Comparison of ENCODE assay signal across 20 cellular contexts in genomic region chr6:21354805-21355238, GRCh38.
DNase-seq lines count a peak whose midpoint lies in the region; ATAC-seq, FAIRE-seq and TF ChIP-seq lines count a peak whose summit lies in the region.
"Had no signal": no experiment of that assay in that cellular context is flagged by ENCODE, and none has a peak within 500 bp of the region (broad histone marks: within the 10 kb centered on the region; RNA-seq: fewer than 3 reads in every experiment).

No MANE protein-coding gene starts in this region.

- H3K9me3 Mint-ChIP-seq in GM23338 = no peaks in the 10 kb centered on the region
- H3K9me3 Mint-ChIP-seq: activated CD4-positive, alpha-beta memory T cell treated with anti-CD3 and anti-CD28 coated beads, Interleukin-2, amount 10 ng/mL, durations not matched to agents 7 days and 5 days; activated T-helper 1 cell treated with anti-CD3 and anti-CD28 coated beads, Interleukin-12 subunit alpha, Interleukin-12 subunit beta, Interleukin-2, Interleukin-4 antibody, amounts not matched to agents 30 ng/mL and 10 ng/mL and 1 ng/mL, durations not matched to agents 14 hours and 24 hours and 36 hours had no signal

- no peaks in the 10 kb centered on the region for H3K9me2 ChIP-seq in GM23338 (ENCODE audit: insufficient read depth)

- no peak overlapping the region for H3K4me3 Mint-ChIP-seq in GM23338
- H3K4me3 Mint-ChIP-seq: activated CD4-positive, alpha-beta memory T cell treated with anti-CD3 and anti-CD28 coated beads, Interleukin-2, amount 10 ng/mL, durations not matched to agents 7 days and 5 days; activated T-helper 1 cell treated with anti-CD3 and anti-CD28 coated beads, Interleukin-12 subunit alpha, Interleukin-12 subunit beta, Interleukin-2, Interleukin-4 antibody, amounts not matched to agents 30 ng/mL and 10 ng/mL and 1 ng/mL, durations not matched to agents 14 hours and 24 hours and 36 hours had no signal

- 71% methylated on average over 3 of the region's 3 CpGs for WGBS in smooth muscle cell (ENCODE audit: low lambda C conversion rate)

- no peaks in the 10 kb centered on the region for H3K36me3 Mint-ChIP-seq in GM23338 (ENCODE audit: low read depth)

- H3K27me3 Mint-ChIP-seq in GM23338 (ENCODE audit: insufficient read depth, low read depth, poor library complexity) = peaks cover 2% of the 10 kb centered on the region
- H3K27me3 Mint-ChIP-seq: activated CD4-positive, alpha-beta memory T cell treated with anti-CD3 and anti-CD28 coated beads, Interleukin-2, amount 10 ng/mL, durations not matched to agents 7 days and 5 days had no signal

- ATAC-seq in GM23338 (no peak), HG03457 (IDR thresholded peaks at IDR 0.05; ENCODE audit: unreplicated experiment) (no peak)
- ATAC-seq: SK-N-SH treated with all-trans-retinoic acid at 6 μM for 48 hours had no signal

- TF ChIP-seq CTCF in GM23338 (conservative IDR thresholded peaks at IDR 0.05; ENCODE audit: low read depth in 2 of 2) (no peak), keratinocyte (optimal IDR thresholded peaks at IDR 0.05 in 1 of 3, IDR thresholded peaks at IDR 0.05 in 1 of 3, conservative IDR thresholded peaks at IDR 0.05 in 1 of 3; ENCODE audit: extremely low read depth in 1 of 3, insufficient read depth in 2 of 3, low read length in 3 of 3) (no peak), smooth muscle cell (IDR thresholded peaks at IDR 0.05; ENCODE audit: borderline replicate concordance, insufficient read depth, poor library complexity, severe bottlenecking) (no peak)

- H3K4me3 ChIP-seq in GM23338 = no peak overlapping the region
- no peak overlapping the region for H3K4me3 ChIP-seq in keratinocyte (ENCODE audit: control insufficient read depth in 2 of 3, extremely low read depth in 1 of 3, insufficient read depth in 2 of 3, low read depth in 1 of 3, low read length in 3 of 3)
- no peak overlapping the region for H3K4me3 ChIP-seq in smooth muscle cell
- H3K4me3 ChIP-seq: adrenal gland, BLaER1 had no signal

- no peak for DNase-seq in GM23338 (ENCODE audit: low spot score)
- peak; percentile 41 for DNase-seq in NCI-H2081 treated with DMSO at 0.1 percent for 48 hours (lab: John Stamatoyannopoulos, UW)
- no peak for DNase-seq in keratinocyte (ENCODE audit: low read depth, low spot score)
- no peak for DNase-seq in smooth muscle cell (lab: John Stamatoyannopoulos, UW; ENCODE audit: unreplicated experiment)
- no peak for DNase-seq in T-helper 1 cell
- no peak for DNase-seq in SKM-1 treated with dmso at 0.1 percent for 144 hours (lab: John Stamatoyannopoulos, UW; ENCODE audit: unreplicated experiment)
- DNase-seq in activated CD4-positive, alpha-beta T cell treated with anti-CD3 and anti-CD28 coated beads for 1 hour = no peak
- DNase-seq: activated CD4-positive, alpha-beta memory T cell treated with anti-CD3 and anti-CD28 coated beads, Interleukin-2, amount 10 ng/mL, durations not matched to agents 7 days and 5 days; adrenal gland; NCI-H1092 treated with DMSO at 0.1 percent for 48 hours; NCI-H226; stimulated activated CD4-positive, alpha-beta T cell treated with anti-CD3 and anti-CD28 coated beads, Interleukin-15, amount 100 ng/mL, for 24 hours had no signal

- H3K9me3 ChIP-seq in keratinocyte (ENCODE audit: control insufficient read depth, low read depth, low read length) (no peaks in the 10 kb centered on the region), smooth muscle cell (replicated peaks; ENCODE audit: low read depth) (no peaks in the 10 kb centered on the region)
- H3K9me3 ChIP-seq: adrenal gland, BLaER1 had no signal

- peak; percentile 13 for FAIRE-seq in keratinocyte (lab: Jason Lieb, UNC)
- FAIRE-seq: colon, islet of Langerhans, TTC549 had no signal

- no peaks in the 10 kb centered on the region for H3K9me1 ChIP-seq in keratinocyte (ENCODE audit: control insufficient read depth, extremely low read depth, insufficient read depth, low read length)

- H3K27me3 ChIP-seq in GM23338 (ENCODE audit: insufficient read depth) (no peaks in the 10 kb centered on the region), keratinocyte (ENCODE audit: control insufficient read depth, extremely low read depth, insufficient read depth, low read length) (no peaks in the 10 kb centered on the region), smooth muscle cell (ENCODE audit: low read depth) (peaks cover 4% of the 10 kb centered on the region)
- H3K27me3 ChIP-seq: adrenal gland, BLaER1 had no signal

- dilution Hi-C loops in keratinocyte (cut with MboI; ENCODE audit: extremely low pct_ligation_motif_present, low sequenced_read_pairs) = no loop called here

- no peaks in the 10 kb centered on the region for H3K4me1 Mint-ChIP-seq in GM23338
- H3K4me1 Mint-ChIP-seq: activated CD4-positive, alpha-beta memory T cell treated with anti-CD3 and anti-CD28 coated beads, Interleukin-2, amount 10 ng/mL, durations not matched to agents 7 days and 5 days had no signal

- no peak overlapping the region for H3K27ac Mint-ChIP-seq in GM23338
- H3K27ac Mint-ChIP-seq: activated CD4-positive, alpha-beta memory T cell treated with anti-CD3 and anti-CD28 coated beads, Interleukin-2, amount 10 ng/mL, durations not matched to agents 7 days and 5 days; activated T-helper 1 cell treated with anti-CD3 and anti-CD28 coated beads, Interleukin-12 subunit alpha, Interleukin-12 subunit beta, Interleukin-2, Interleukin-4 antibody, amounts not matched to agents 30 ng/mL and 10 ng/mL and 1 ng/mL, durations not matched to agents 14 hours and 24 hours and 36 hours had no signal

- no peak overlapping the region for H3K4me2 ChIP-seq in GM23338
- H3K4me2 ChIP-seq in keratinocyte (ENCODE audit: control insufficient read depth, extremely low read depth, insufficient read depth, low read depth, low read length) = no peak overlapping the region
- no peak overlapping the region for H3K4me2 ChIP-seq in smooth muscle cell
- H3K4me2 ChIP-seq: BLaER1 had no signal

- H3K36me3 ChIP-seq in GM23338 (ENCODE audit: insufficient read depth) = no peaks in the 10 kb centered on the region
- H3K36me3 ChIP-seq in keratinocyte (ENCODE audit: control insufficient read depth in 2 of 2, extremely low read depth in 1 of 2, insufficient read depth in 2 of 2, low read length in 2 of 2) = no peaks in the 10 kb centered on the region
- H3K36me3 ChIP-seq in smooth muscle cell (ENCODE audit: low read depth) = no peaks in the 10 kb centered on the region
- H3K36me3 ChIP-seq: adrenal gland, BLaER1 had no signal

- H3F3A ChIP-seq in GM23338 (replicated peaks; ENCODE audit: low read depth) = no peaks in the 10 kb centered on the region
- H3F3A ChIP-seq in smooth muscle cell (ENCODE audit: low read depth) = no peaks in the 10 kb centered on the region

- H4K20me1 ChIP-seq in GM23338 (replicated peaks; ENCODE audit: insufficient read depth) = no peaks in the 10 kb centered on the region
- no peaks in the 10 kb centered on the region for H4K20me1 ChIP-seq in keratinocyte (ENCODE audit: control insufficient read depth, extremely low read depth, insufficient read depth, low read length)
- H4K20me1 ChIP-seq in smooth muscle cell (ENCODE audit: low read depth) = no peaks in the 10 kb centered on the region
- H4K20me1 ChIP-seq: BLaER1 had no signal

- H3K27ac ChIP-seq in GM23338 (ENCODE audit: low read depth) (no peak overlapping the region), keratinocyte (ENCODE audit: control insufficient read depth, insufficient read depth, low read length) (no peak overlapping the region), smooth muscle cell (ENCODE audit: low read depth) (no peak overlapping the region)
- H3K27ac ChIP-seq: adrenal gland, BLaER1, epithelial cell of prostate had no signal

- no peaks in the 10 kb centered on the region for H3K4me1 ChIP-seq in GM23338 (ENCODE audit: insufficient read depth)
- no peaks in the 10 kb centered on the region for H3K4me1 ChIP-seq in keratinocyte (ENCODE audit: control insufficient read depth, extremely low read depth, insufficient read depth, low read length)
- peaks cover 5% of the 10 kb centered on the region for H3K4me1 ChIP-seq in smooth muscle cell (ENCODE audit: low read depth)
- H3K4me1 ChIP-seq: adrenal gland, BLaER1 had no signal

- H3K79me2 ChIP-seq in GM23338 (replicated peaks; ENCODE audit: insufficient read depth) = no peaks in the 10 kb centered on the region
- H3K79me2 ChIP-seq in keratinocyte (ENCODE audit: control insufficient read depth, insufficient read depth, low read length) = no peaks in the 10 kb centered on the region
- H3K79me2 ChIP-seq in smooth muscle cell (ENCODE audit: low read depth) = no peaks in the 10 kb centered on the region

- H3K9ac ChIP-seq in keratinocyte (ENCODE audit: control insufficient read depth, extremely low read depth, insufficient read depth, low read length) (no peak overlapping the region), smooth muscle cell (ENCODE audit: low read depth) (no peak overlapping the region)
- H3K9ac ChIP-seq: BLaER1 had no signal

- H2AFZ ChIP-seq in GM23338 (peak overlapping the region; percentile 74), keratinocyte (ENCODE audit: control insufficient read depth, low read length) (no peak overlapping the region), smooth muscle cell (ENCODE audit: low read depth) (peak overlapping the region; percentile 37)

TF ChIP-seq in GM23338, 12 proteins besides CTCF, POLR2A, EP300 and RAD21 (continues in another document):
- TF ChIP-seq ETS1 (IDR thresholded peaks at IDR 0.05) (no peak), ZNF331 (CRISPR knock-in tag; IDR thresholded peaks at IDR 0.05; ENCODE audit: low read depth) (no peak), STAT1 (IDR thresholded peaks at IDR 0.05; ENCODE audit: unreplicated experiment) (no peak), CREB1 (CRISPR knock-in tag; IDR thresholded peaks at IDR 0.05; ENCODE audit: low read depth) (no peak)
